Comparison of ENCODE assay signal across 14 cellular contexts in genomic region chr3:66073464-66074141, GRCh38. TPM values are rescaled to one million over a fixed set of nuclear protein-coding genes. Genes with fewer than 3 reads are reported as not detected.
A peak's percentile ranks its signal among the peaks of the same experiment; 100 is the strongest.
DNase-seq lines count a peak whose midpoint lies in the region; ATAC-seq lines count a peak whose summit lies in the region.
"Had no signal": no experiment of that assay in that cellular context is flagged by ENCODE, and none has a peak within 500 bp of the region (broad histone marks: within the 10 kb centered on the region; RNA-seq: fewer than 3 reads in every experiment).

No MANE protein-coding gene starts in this region.

- no peaks in the 10 kb centered on the region for H3K36me3 ChIP-seq in SJCRH30
- H3K36me3 ChIP-seq: BLaER1 treated with 17β-estradiol and CSF1 and Interleukin-3, amounts not matched to agents 10 nM and 100 nM had no signal

- DNase-seq in HuH-7 (ENCODE audit: low spot score), result peak; percentile 20
- DNase-seq in SJCRH30, result peak; percentile 2 to 42
- peak; percentile 80 for DNase-seq in left lobe of liver (ENCODE audit: low spot score)
- peak; percentile 13 for DNase-seq in renal cortical epithelial cell (ENCODE audit: low read depth)
- no peak for DNase-seq in activated naive CD8-positive, alpha-beta T cell treated with anti-CD3 and anti-CD28 coated beads, Interleukin-2, amount 50 U/mL, for 24 hours
- DNase-seq in islet precursor cell, result no peak
- no peak for DNase-seq in COLO829 (ENCODE audit: low spot score)
- no peak for DNase-seq in A172 (ENCODE audit: low spot score)
- DNase-seq: CD8-positive, alpha-beta memory T cell; DMS79; KBM-7; NCI-H187; NCI-H526 had no signal

- H3K27me3 ChIP-seq in SJCRH30, result no peaks in the 10 kb centered on the region
- H3K27me3 ChIP-seq: BLaER1 treated with 17β-estradiol and CSF1 and Interleukin-3, amounts not matched to agents 10 nM and 100 nM had no signal

- peaks cover 11% of the 10 kb centered on the region for H3K9me3 Mint-ChIP-seq in activated naive CD8-positive, alpha-beta T cell treated with anti-CD3 and anti-CD28 coated beads, Interleukin-2, amount 50 U/mL, for 24 hours

- H3K27ac ChIP-seq in SJCRH30, result no peak overlapping the region
- H3K27ac ChIP-seq: BLaER1 treated with 17β-estradiol and CSF1 and Interleukin-3, amounts not matched to agents 10 nM and 100 nM had no signal

- H3K4me3 Mint-ChIP-seq in activated naive CD8-positive, alpha-beta T cell treated with anti-CD3 and anti-CD28 coated beads, Interleukin-2, amount 50 U/mL, for 24 hours, result no peak overlapping the region
- H3K4me3 Mint-ChIP-seq: CD8-positive, alpha-beta memory T cell had no signal

- no peak overlapping the region for H3K4me3 ChIP-seq in SJCRH30
- H3K4me3 ChIP-seq: BLaER1 treated with 17β-estradiol and CSF1 and Interleukin-3, amounts not matched to agents 10 nM and 100 nM had no signal

- H3K27me3 Mint-ChIP-seq in activated naive CD8-positive, alpha-beta T cell treated with anti-CD3 and anti-CD28 coated beads, Interleukin-2, amount 50 U/mL, for 24 hours, result peaks cover 5% of the 10 kb centered on the region
- H3K27me3 Mint-ChIP-seq: CD8-positive, alpha-beta memory T cell had no signal

- H3K4me1 ChIP-seq in SJCRH30, result no peaks in the 10 kb centered on the region
- H3K4me1 ChIP-seq: BLaER1 treated with 17β-estradiol and CSF1 and Interleukin-3, amounts not matched to agents 10 nM and 100 nM had no signal

- H3K36me3 Mint-ChIP-seq in activated naive CD8-positive, alpha-beta T cell treated with anti-CD3 and anti-CD28 coated beads, Interleukin-2, amount 50 U/mL, for 24 hours (ENCODE audit: low read depth), result no peaks in the 10 kb centered on the region
- H3K36me3 Mint-ChIP-seq: CD8-positive, alpha-beta memory T cell had no signal

- no peaks in the 10 kb centered on the region for H3K9me3 ChIP-seq in SJCRH30 (replicated peaks)

- no peak overlapping the region for H3K27ac Mint-ChIP-seq in activated naive CD8-positive, alpha-beta T cell treated with anti-CD3 and anti-CD28 coated beads, Interleukin-2, amount 50 U/mL, for 24 hours

- ATAC-seq in left lobe of liver, result peak; percentile 97
- no peak for ATAC-seq in activated naive CD8-positive, alpha-beta T cell treated with anti-CD3 and anti-CD28 coated beads, Interleukin-2, amount 50 U/mL, for 24 hours

- H3K4me1 Mint-ChIP-seq in activated naive CD8-positive, alpha-beta T cell treated with anti-CD3 and anti-CD28 coated beads, Interleukin-2, amount 50 U/mL, for 24 hours, result no peaks in the 10 kb centered on the region
- H3K4me1 Mint-ChIP-seq: CD8-positive, alpha-beta memory T cell had no signal

RNA-seq across cellular contexts. Expression of gene MAGI1, which starts 34.9 kb away (rescaled TPM):
- total RNA-seq in SJCRH30 (2014; rRNA removed; shearing (Covaris generic)), result 14.5 and 16.9 TPM in 2 replicates
- total RNA-seq in left lobe of liver, result 28.3 TPM
- total RNA-seq in renal cortical epithelial cell, result 4.9 and 30.5 TPM in 2 replicates
- total RNA-seq in A172 (2014; rRNA removed; shearing (Covaris generic)), result 3.5 and 4.7 TPM in 2 replicates

Comparison
In these comparisons a context has a peak if more than half of its experiments do, and no peak if none do; other contexts are left out.
1. DNase-seq: peak in HuH-7 (single experiment), SJCRH30 (2 of 2), left lobe of liver (single experiment) and renal cortical epithelial cell (single experiment); none in activated naive CD8-positive, alpha-beta T cell treated with anti-CD3 and anti-CD28 coated beads, Interleukin-2, amount 50 U/mL, for 24 hours (single experiment), islet precursor cell (single experiment), COLO829 (single experiment) and A172 (single experiment).